8 cellular contexts compared by ENCODE assay signal in genomic region chr9:65223986-65224385, GRCh38.
DNase-seq lines count a peak whose midpoint lies in the region; ATAC-seq lines count a peak whose summit lies in the region.
"Not testable (repeated sequence)": the region's sequence is repeated elsewhere in the genome, so short reads cannot be mapped to it uniquely, and the experiment has no call there.

No MANE protein-coding gene starts in this region.

- DNase-seq in activated CD4-positive, alpha-beta T cell treated with anti-CD3 and anti-CD28 coated beads, Interleukin-2, amount 10 ng/mL, durations not matched to agents 24 days and 14 days, result peak; percentile 69
- peak; percentile 36 for DNase-seq in activated CD8-positive, alpha-beta T cell treated with anti-CD3 and anti-CD28 coated beads, Interleukin-2, amount 10 ng/mL, durations not matched to agents 7 days and 5 days
- DNase-seq in activated T-cell treated with anti-CD3 and anti-CD28 coated beads for 48 hours (ENCODE audit: low read depth), result peak; percentile 21
- DNase-seq in activated naive CD4-positive, alpha-beta T cell treated with Interleukin-2 at 50 U/mL for 16 hours, result peak; percentile 26
- DNase-seq in stimulated activated CD4-positive, alpha-beta T cell treated with anti-CD3 and anti-CD28 coated beads, Interleukin-12 subunit alpha, Interleukin-12 subunit beta, amount 100 ng/mL, for 24 hours (ENCODE audit: low read depth in 2 of 2), result peak; percentile 1
- peak; percentile 3 for DNase-seq in stimulated activated CD4-positive, alpha-beta T cell treated with anti-CD3 and anti-CD28 coated beads, Interleukin-2, amount 100 ng/mL, for 4 hours (ENCODE audit: low read depth)
- peak; percentile 0 for DNase-seq in stimulated activated CD8-positive, alpha-beta memory T cell treated with anti-CD3 and anti-CD28 coated beads, Interleukin-12 subunit alpha, Interleukin-12 subunit beta, amount 100 ng/mL, for 1 hour (ENCODE audit: low read depth)
- DNase-seq in stimulated activated naive CD8-positive, alpha-beta T cell treated with anti-CD3 and anti-CD28 coated beads, Interleukin-15, amount 100 ng/mL, for 72 hours, result peak; percentile 3 to 52

- POLR2A ChIA-PET in activated CD8-positive, alpha-beta T cell treated with anti-CD3 and anti-CD28 coated beads, Interleukin-2, amount 10 ng/mL, durations not matched to agents 7 days and 5 days (lab: Charles Lee), result not testable (repeated sequence)

- H3K27me3 Mint-ChIP-seq in activated CD4-positive, alpha-beta T cell treated with anti-CD3 and anti-CD28 coated beads, Interleukin-2, amount 10 ng/mL, durations not matched to agents 24 days and 14 days; activated CD8-positive, alpha-beta T cell treated with anti-CD3 and anti-CD28 coated beads, Interleukin-2, amount 10 ng/mL, durations not matched to agents 7 days and 5 days (ENCODE audit: low read depth); stimulated activated naive CD8-positive, alpha-beta T cell treated with anti-CD3 and anti-CD28 coated beads, Interleukin-15, amount 100 ng/mL, for 72 hours: not testable (repeated sequence)

- not testable (repeated sequence) for H3K4me1 Mint-ChIP-seq in activated CD4-positive, alpha-beta T cell treated with anti-CD3 and anti-CD28 coated beads, Interleukin-2, amount 10 ng/mL, durations not matched to agents 24 days and 14 days; activated CD8-positive, alpha-beta T cell treated with anti-CD3 and anti-CD28 coated beads, Interleukin-2, amount 10 ng/mL, durations not matched to agents 7 days and 5 days (ENCODE audit: low read depth); stimulated activated naive CD8-positive, alpha-beta T cell treated with anti-CD3 and anti-CD28 coated beads, Interleukin-15, amount 100 ng/mL, for 72 hours

- intact Hi-C loops in activated CD4-positive, alpha-beta T cell treated with anti-CD3 and anti-CD28 coated beads, Interleukin-2, amount 10 ng/mL, durations not matched to agents 24 days and 14 days (cut with micrococcal nuclease), result not testable (repeated sequence)

- H3K27ac Mint-ChIP-seq in activated CD4-positive, alpha-beta T cell treated with anti-CD3 and anti-CD28 coated beads, Interleukin-2, amount 10 ng/mL, durations not matched to agents 24 days and 14 days; activated CD8-positive, alpha-beta T cell treated with anti-CD3 and anti-CD28 coated beads, Interleukin-2, amount 10 ng/mL, durations not matched to agents 7 days and 5 days; stimulated activated naive CD8-positive, alpha-beta T cell treated with anti-CD3 and anti-CD28 coated beads, Interleukin-15, amount 100 ng/mL, for 72 hours: not testable (repeated sequence)

- CTCF ChIA-PET in activated CD8-positive, alpha-beta T cell treated with anti-CD3 and anti-CD28 coated beads, Interleukin-2, amount 10 ng/mL, durations not matched to agents 7 days and 5 days (lab: Charles Lee), result not testable (repeated sequence)

- not testable (repeated sequence) for H3K9me3 Mint-ChIP-seq in activated CD4-positive, alpha-beta T cell treated with anti-CD3 and anti-CD28 coated beads, Interleukin-2, amount 10 ng/mL, durations not matched to agents 24 days and 14 days; activated CD8-positive, alpha-beta T cell treated with anti-CD3 and anti-CD28 coated beads, Interleukin-2, amount 10 ng/mL, durations not matched to agents 7 days and 5 days (ENCODE audit: insufficient read depth); stimulated activated naive CD8-positive, alpha-beta T cell treated with anti-CD3 and anti-CD28 coated beads, Interleukin-15, amount 100 ng/mL, for 72 hours

- not testable (repeated sequence) for ATAC-seq in activated CD8-positive, alpha-beta T cell treated with anti-CD3 and anti-CD28 coated beads, Interleukin-2, amount 10 ng/mL, durations not matched to agents 7 days and 5 days; stimulated activated naive CD8-positive, alpha-beta T cell treated with anti-CD3 and anti-CD28 coated beads, Interleukin-15, amount 100 ng/mL, for 72 hours

- not testable (repeated sequence) for H3K36me3 Mint-ChIP-seq in activated CD4-positive, alpha-beta T cell treated with anti-CD3 and anti-CD28 coated beads, Interleukin-2, amount 10 ng/mL, durations not matched to agents 24 days and 14 days (ENCODE audit: low read depth); activated CD8-positive, alpha-beta T cell treated with anti-CD3 and anti-CD28 coated beads, Interleukin-2, amount 10 ng/mL, durations not matched to agents 7 days and 5 days (ENCODE audit: low read depth)

- not testable (repeated sequence) for H3K4me3 Mint-ChIP-seq in activated CD4-positive, alpha-beta T cell treated with anti-CD3 and anti-CD28 coated beads, Interleukin-2, amount 10 ng/mL, durations not matched to agents 24 days and 14 days; activated CD8-positive, alpha-beta T cell treated with anti-CD3 and anti-CD28 coated beads, Interleukin-2, amount 10 ng/mL, durations not matched to agents 7 days and 5 days; stimulated activated naive CD8-positive, alpha-beta T cell treated with anti-CD3 and anti-CD28 coated beads, Interleukin-15, amount 100 ng/mL, for 72 hours

Comparison
In these comparisons a context has a peak if more than half of its experiments do, and no peak if none do; other contexts are left out.
1. DNase-seq: peak in every context shown above with its lines; median percentile 69 in activated CD4-positive, alpha-beta T cell treated with anti-CD3 and anti-CD28 coated beads, Interleukin-2, amount 10 ng/mL, durations not matched to agents 24 days and 14 days; 36 in activated CD8-positive, alpha-beta T cell treated with anti-CD3 and anti-CD28 coated beads, Interleukin-2, amount 10 ng/mL, durations not matched to agents 7 days and 5 days; 28 in stimulated activated naive CD8-positive, alpha-beta T cell treated with anti-CD3 and anti-CD28 coated beads, Interleukin-15, amount 100 ng/mL, for 72 hours; 26 in activated naive CD4-positive, alpha-beta T cell treated with Interleukin-2 at 50 U/mL for 16 hours; 21 in activated T-cell treated with anti-CD3 and anti-CD28 coated beads for 48 hours; 3 in stimulated activated CD4-positive, alpha-beta T cell treated with anti-CD3 and anti-CD28 coated beads, Interleukin-2, amount 100 ng/mL, for 4 hours; 1 in stimulated activated CD4-positive, alpha-beta T cell treated with anti-CD3 and anti-CD28 coated beads, Interleukin-12 subunit alpha, Interleukin-12 subunit beta, amount 100 ng/mL, for 24 hours; 0 in stimulated activated CD8-positive, alpha-beta memory T cell treated with anti-CD3 and anti-CD28 coated beads, Interleukin-12 subunit alpha, Interleukin-12 subunit beta, amount 100 ng/mL, for 1 hour.